8 cellular contexts compared by ENCODE assay signal in the genomic region with DNA sequence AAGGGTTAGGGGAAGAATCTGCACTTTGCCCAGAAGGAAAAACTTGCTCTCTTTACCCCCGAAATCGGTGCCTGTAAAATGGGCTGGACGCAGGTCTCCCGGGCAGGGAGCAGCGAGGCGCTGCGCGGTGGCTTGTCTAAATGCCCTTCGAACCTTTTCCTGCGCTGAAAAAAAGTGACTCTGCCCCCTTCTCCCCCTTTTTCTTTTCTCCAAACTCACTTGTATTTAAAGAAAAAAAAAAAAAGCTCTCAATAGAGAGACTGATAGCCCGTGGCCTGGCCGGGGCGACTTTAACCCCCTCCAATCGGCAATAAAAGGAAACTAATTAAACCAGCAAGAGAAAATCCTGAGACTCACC. TPM values are rescaled to one million over a fixed set of nuclear protein-coding genes. Genes with fewer than 3 reads are reported as not detected.
A peak's percentile ranks its signal among the peaks of the same experiment; 100 is the strongest.
DNase-seq lines count a peak whose midpoint lies in the region; ATAC-seq and TF ChIP-seq lines count a peak whose summit lies in the region.

No MANE protein-coding gene starts in this region.

- peaks cover 86% of the 10 kb centered on the region for H3K27me3 Mint-ChIP-seq in activated T-cell treated with anti-CD3 and anti-CD28 coated beads, Interleukin-2, amount 50 U/mL, for 24 hours
- peaks cover 65% of the 10 kb centered on the region for H3K27me3 Mint-ChIP-seq in activated B cell treated with CpG ODN at 0.5 μM for 24 hours

- H3K4me3 Mint-ChIP-seq in activated T-cell treated with anti-CD3 and anti-CD28 coated beads, Interleukin-2, amount 50 U/mL, for 24 hours = peak overlapping the region; percentile 70
- peak overlapping the region; percentile 62 for H3K4me3 Mint-ChIP-seq in activated B cell treated with CpG ODN at 0.5 μM for 24 hours

- H3K27ac ChIP-seq in subcutaneous abdominal adipose tissue (ENCODE audit: low read depth, low read length) = no peak overlapping the region

- H3K27me3 ChIP-seq in subcutaneous abdominal adipose tissue (ENCODE audit: control insufficient read depth in 5 of 5, insufficient read depth in 4 of 5, low read length in 5 of 5) = peaks cover 45 to 88% (median 82%) of the 10 kb centered on the region in 5 donors

- POLR2A ChIA-PET in activated B cell treated with CpG ODN at 0.5 μM for 24 hours (lab: Charles Lee) = no interaction called here

- intact Hi-C loops in activated B cell treated with CpG ODN at 0.5 μM for 24 hours (cut with micrococcal nuclease) = loop anchor here (1.0 to 5.0 kb wide), 2 partner anchors 10 to 1669 kb away; a partner anchor contains a TSS

- H3K4me3 ChIP-seq in iPS-11a (ENCODE audit: low read depth, low read length) (peak overlapping the region; percentile 89), subcutaneous abdominal adipose tissue (ENCODE audit: low read depth in 1 of 5, low read length in 5 of 5) (peak overlapping the region in 4 of 5 donors; percentile 35 to 53 (median 46))

- CTCF ChIA-PET in activated B cell treated with CpG ODN at 0.5 μM for 24 hours (lab: Charles Lee) = no interaction called here

- no peak overlapping the region for H3K9ac ChIP-seq in subcutaneous abdominal adipose tissue (ENCODE audit: low read length in 5 of 5)

- H3K9me3 Mint-ChIP-seq in activated T-cell treated with anti-CD3 and anti-CD28 coated beads, Interleukin-2, amount 50 U/mL, for 24 hours = peaks cover 14% of the 10 kb centered on the region
- H3K9me3 Mint-ChIP-seq in activated B cell treated with CpG ODN at 0.5 μM for 24 hours = peaks cover 5% of the 10 kb centered on the region

- no peak for TF ChIP-seq CTCF in activated B cell treated with CpG ODN at 0.5 μM for 24 hours (IDR thresholded peaks at IDR 0.05)

- DNase-seq in activated T-cell treated with anti-CD3 and anti-CD28 coated beads, Interleukin-2, amount 50 U/mL, for 24 hours = no peak
- DNase-seq in activated T-cell treated with anti-CD3 and anti-CD28 coated beads for 4 hours (no peak), activated B cell treated with CpG ODN at 0.5 μM for 24 hours (no peak), AG20443 (ENCODE audit: low spot score) (no peak)
- no peak for DNase-seq in NK-92 treated with Interleukin-12 subunit alpha and Interleukin-12 subunit beta, amount 100 ng/mL, for 24 hours (lab: John Stamatoyannopoulos, UW)

- peaks cover 0 to 39% (median 32%) of the 10 kb centered on the region in 5 donors for H3K4me1 ChIP-seq in subcutaneous abdominal adipose tissue (ENCODE audit: control insufficient read depth in 5 of 5, insufficient read depth in 5 of 5, low read length in 5 of 5)

- H3K27ac Mint-ChIP-seq in activated T-cell treated with anti-CD3 and anti-CD28 coated beads, Interleukin-2, amount 50 U/mL, for 24 hours = peak overlapping the region; percentile 44
- H3K27ac Mint-ChIP-seq in activated B cell treated with CpG ODN at 0.5 μM for 24 hours = no peak overlapping the region

- peaks cover 25% of the 10 kb centered on the region for H3K4me1 Mint-ChIP-seq in activated T-cell treated with anti-CD3 and anti-CD28 coated beads, Interleukin-2, amount 50 U/mL, for 24 hours (ENCODE audit: low read depth)
- peaks cover 21% of the 10 kb centered on the region for H3K4me1 Mint-ChIP-seq in activated B cell treated with CpG ODN at 0.5 μM for 24 hours

- peaks cover 2% of the 10 kb centered on the region for H3K36me3 Mint-ChIP-seq in activated T-cell treated with anti-CD3 and anti-CD28 coated beads, Interleukin-2, amount 50 U/mL, for 24 hours (ENCODE audit: low read depth)
- H3K36me3 Mint-ChIP-seq in activated B cell treated with CpG ODN at 0.5 μM for 24 hours (ENCODE audit: low read depth) = no peaks in the 10 kb centered on the region

- ATAC-seq in activated B cell treated with CpG ODN at 0.5 μM for 24 hours (ENCODE audit: low read depth) (no peak), GM21786 (IDR thresholded peaks at IDR 0.05; ENCODE audit: unreplicated experiment) (no peak)

- no peaks in the 10 kb centered on the region for H3K36me3 ChIP-seq in subcutaneous abdominal adipose tissue (ENCODE audit: control insufficient read depth in 5 of 5, insufficient read depth in 5 of 5, low read length in 5 of 5)

- H3K9me3 ChIP-seq in subcutaneous abdominal adipose tissue (ENCODE audit: control insufficient read depth in 5 of 5, low read length in 5 of 5) = peaks cover 0 to 2% (median 0%) of the 10 kb centered on the region in 5 donors

RNA-seq across cellular contexts. Expression of a gene that starts 0.3 kb away (rescaled TPM):
- total RNA-seq in activated B cell treated with CpG ODN at 0.5 μM for 24 hours = not detected in 2 replicates
